18 cellular contexts compared by ENCODE assay signal in the genomic region with DNA sequence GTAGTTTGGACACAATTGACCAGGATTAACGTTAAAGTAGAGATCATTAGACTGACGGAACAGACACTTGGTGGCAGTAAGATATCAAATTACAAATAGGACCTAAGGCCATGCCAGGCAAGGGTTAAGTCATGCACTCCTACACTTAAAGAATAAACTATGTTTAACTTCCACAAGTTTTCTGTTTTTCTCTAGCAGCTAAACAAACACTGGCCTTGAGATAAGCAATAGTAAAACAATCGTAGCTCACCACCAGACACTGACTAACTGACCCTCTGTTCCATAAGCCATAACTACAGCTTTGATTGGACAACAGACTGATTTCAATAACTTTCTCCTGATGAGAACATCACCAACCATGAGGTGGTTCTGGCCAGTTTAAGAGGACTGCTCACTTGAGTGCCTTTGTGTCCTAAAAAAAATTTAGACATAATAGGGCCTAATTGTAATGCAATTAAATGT. TPM values are rescaled to one million over a fixed set of nuclear protein-coding genes. Genes with fewer than 3 reads are reported as not detected.
A peak's percentile ranks its signal among the peaks of the same experiment; 100 is the strongest.
DNase-seq lines count a peak whose midpoint lies in the region; ATAC-seq and TF ChIP-seq lines count a peak whose summit lies in the region.
"Had no signal": no experiment of that assay in that cellular context is flagged by ENCODE, and none has a peak within 500 bp of the region (broad histone marks: within the 10 kb centered on the region; RNA-seq: fewer than 3 reads in every experiment).

No MANE protein-coding gene starts in this region.

- H3K36me3 ChIP-seq in adipocyte (ENCODE audit: control insufficient read depth, insufficient read depth, low read length, severe bottlenecking) = no peaks in the 10 kb centered on the region
- no peaks in the 10 kb centered on the region for H3K36me3 ChIP-seq in rectal smooth muscle tissue (ENCODE audit: control insufficient read depth, insufficient read depth, low read length)
- no peaks in the 10 kb centered on the region for H3K36me3 ChIP-seq in body of pancreas (replicated peaks in 1 of 2; ENCODE audit: insufficient read depth in 1 of 2, low read depth in 2 of 2)
- H3K36me3 ChIP-seq: BLaER1, colonic mucosa had no signal

- 20 to 25% methylated on average over 3 of the region's 3 CpGs for WGBS in body of pancreas, 2 donors

- TF ChIP-seq CTCF in fibroblast of the aortic adventitia (IDR thresholded peaks at IDR 0.05; ENCODE audit: insufficient read depth, low read length) = no peak
- TF ChIP-seq CTCF in glutamatergic neuron (IDR thresholded peaks at IDR 0.05; ENCODE audit: partially characterized antibody, unreplicated experiment) = no peak
- TF ChIP-seq CTCF in body of pancreas (IDR thresholded peaks at IDR 0.05) = no peak

- H3K9me3 ChIP-seq in adipocyte (ENCODE audit: control insufficient read depth, low read length) (no peaks in the 10 kb centered on the region), body of pancreas (no peaks in the 10 kb centered on the region)
- H3K9me3 ChIP-seq: colonic mucosa had no signal

- H3K27me3 ChIP-seq in adipocyte (replicated peaks; ENCODE audit: control insufficient read depth, insufficient read depth, low read length) = no peaks in the 10 kb centered on the region
- H3K27me3 ChIP-seq in rectal smooth muscle tissue (ENCODE audit: control insufficient read depth, insufficient read depth, low read length) = no peaks in the 10 kb centered on the region
- no peaks in the 10 kb centered on the region for H3K27me3 ChIP-seq in body of pancreas
- H3K27me3 ChIP-seq: BLaER1, colonic mucosa had no signal

- H3K27ac Mint-ChIP-seq in glutamatergic neuron (ENCODE audit: unreplicated experiment) = no peak overlapping the region
- H3K27ac Mint-ChIP-seq: T-helper 1 cell treated with Interleukin-12 subunit alpha and Interleukin-12 subunit beta and Interleukin-4 antibody, amounts not matched to agents 30 μg/mL and 1 μg/mL, for 36 hours had no signal

- TF ChIP-seq POLR2A in body of pancreas (IDR thresholded peaks at IDR 0.05) = no peak

- H3K9me3 Mint-ChIP-seq in glutamatergic neuron (ENCODE audit: unreplicated experiment) = peaks cover 4% of the 10 kb centered on the region
- H3K9me3 Mint-ChIP-seq: activated T-cell treated with anti-CD3 and anti-CD28 coated beads, Interleukin-2, amount 50 U/mL, for 4 hours; T-helper 1 cell treated with Interleukin-12 subunit alpha and Interleukin-12 subunit beta and Interleukin-4 antibody, amounts not matched to agents 30 μg/mL and 1 μg/mL, for 36 hours had no signal

- no peak for ATAC-seq in GM18511 (IDR thresholded peaks at IDR 0.05; ENCODE audit: unreplicated experiment)
- no peak for ATAC-seq in GM18907 (IDR thresholded peaks at IDR 0.05; ENCODE audit: unreplicated experiment)
- no peak for ATAC-seq in body of pancreas
- ATAC-seq: activated T-cell treated with anti-CD3 and anti-CD28 coated beads, Interleukin-2, amount 50 U/mL, for 4 hours; K562 had no signal

- H3K27ac ChIP-seq in rectal smooth muscle tissue (ENCODE audit: low read depth, low read length) (peak overlapping the region; percentile 96), body of pancreas (no peak overlapping the region)
- H3K27ac ChIP-seq: BLaER1, colonic mucosa had no signal

- H3K4me1 Mint-ChIP-seq in glutamatergic neuron (ENCODE audit: low read depth, unreplicated experiment) = peaks cover 17% of the 10 kb centered on the region

- peak overlapping the region; percentile 88 for H3K9ac ChIP-seq in adipocyte (ENCODE audit: low read length)
- H3K9ac ChIP-seq in rectal smooth muscle tissue (ENCODE audit: low read length) = no peak overlapping the region
- H3K9ac ChIP-seq: BLaER1 had no signal

- DNase-seq in H4 (ENCODE audit: low spot score) (peak; percentile 49), adipocyte (ENCODE audit: low read depth) (peak; percentile 26), fibroblast of the aortic adventitia (ENCODE audit: low read depth) (peak; percentile 52), glutamatergic neuron (no peak), body of pancreas (no peak)
- DNase-seq: activated T-cell treated with anti-CD3 and anti-CD28 coated beads, Interleukin-2, amount 50 U/mL, for 4 hours; colonic mucosa; kidney; NCI-H146; stimulated activated CD4-positive, alpha-beta T cell treated with anti-CD3 and anti-CD28 coated beads, Interleukin-4, amount 100 ng/mL, for 1 hour had no signal

- H3K27me3 Mint-ChIP-seq in glutamatergic neuron (ENCODE audit: unreplicated experiment) = no peaks in the 10 kb centered on the region

- H3K4me1 ChIP-seq in adipocyte (ENCODE audit: control insufficient read depth, insufficient read depth, low read length) (peaks cover 45% of the 10 kb centered on the region), rectal smooth muscle tissue (ENCODE audit: control insufficient read depth, insufficient read depth, low read length) (peaks cover 11% of the 10 kb centered on the region), body of pancreas (peaks cover 17% of the 10 kb centered on the region)

- H3K36me3 Mint-ChIP-seq in glutamatergic neuron (ENCODE audit: unreplicated experiment) = no peaks in the 10 kb centered on the region

- H3K4me3 Mint-ChIP-seq in glutamatergic neuron (ENCODE audit: unreplicated experiment) = no peak overlapping the region
- H3K4me3 Mint-ChIP-seq: activated T-cell treated with anti-CD3 and anti-CD28 coated beads, Interleukin-2, amount 50 U/mL, for 4 hours had no signal

- intact Hi-C loops in body of pancreas (cut with DNase I) = no loop called here

- H3K4me3 ChIP-seq in adipocyte (ENCODE audit: low read length) = peak overlapping the region; percentile 86
- H3K4me3 ChIP-seq in fibroblast of the aortic adventitia (ENCODE audit: low read depth, low read length) = no peak overlapping the region
- no peak overlapping the region for H3K4me3 ChIP-seq in rectal smooth muscle tissue (ENCODE audit: low read length)
- no peak overlapping the region for H3K4me3 ChIP-seq in body of pancreas
- H3K4me3 ChIP-seq: BLaER1, colonic mucosa, K562 had no signal

RNA-seq across cellular contexts. Expression of a gene that starts 2.0 kb away (rescaled TPM):
- 1.1 and 1.2 TPM in 2 replicates for total RNA-seq in H4 (2014; rRNA removed; shearing (Covaris generic))
- total RNA-seq in fibroblast of the aortic adventitia (ENCODE audit: low replicate concordance) (3.9 and 4.2 TPM in 2 replicates), glutamatergic neuron (ENCODE audit: unreplicated experiment) (3.9 TPM), body of pancreas (1 to 10 TPM; 2.6 to 4.0 TPM)

RNA-seq across cellular contexts. Expression of a gene that starts 3.5 kb away (rescaled TPM):
- not detected in 2 replicates for total RNA-seq in H4 (2014; rRNA removed; shearing (Covaris generic))
- total RNA-seq in fibroblast of the aortic adventitia (ENCODE audit: low replicate concordance) (0.09 and 0.90 TPM in 2 replicates), glutamatergic neuron (ENCODE audit: unreplicated experiment) (not detected), body of pancreas (not detected)
- total RNA-seq: activated T-cell treated with anti-CD3 and anti-CD28 coated beads, Interleukin-2, amount 50 U/mL, for 4 hours; colonic mucosa; K562; kidney; NCI-H460; urinary bladder had no signal

Comparison
In these comparisons a context has a peak if more than half of its experiments do, and no peak if none do; other contexts are left out.
1. DNase-seq: peak in H4 (single experiment), adipocyte (single experiment) and fibroblast of the aortic adventitia (single experiment); none in glutamatergic neuron (single experiment) and body of pancreas (0 of 4).